9 cellular contexts compared by ENCODE assay signal in the genomic region with DNA sequence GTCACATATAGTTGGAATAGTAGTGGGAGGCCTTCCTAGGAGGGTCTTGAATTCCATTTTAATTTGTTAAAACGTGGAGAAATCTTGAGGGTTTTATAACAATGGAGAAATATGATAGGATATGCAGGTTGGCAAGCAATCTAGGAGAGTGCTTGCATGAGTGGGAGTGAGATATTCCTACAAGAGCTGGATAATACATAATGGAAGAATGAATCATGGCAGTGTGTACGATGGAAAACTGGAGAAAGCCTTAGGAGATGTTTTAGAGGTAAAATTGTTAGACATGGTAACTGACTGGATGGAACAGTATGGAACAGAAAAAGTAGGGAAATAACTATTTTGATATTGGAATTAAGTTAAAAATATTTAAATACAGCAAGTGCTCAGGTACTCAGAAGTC.
"Had no signal": no experiment of that assay in that cellular context is flagged by ENCODE, and none has a peak within 500 bp of the region (broad histone marks: within the 10 kb centered on the region; RNA-seq: fewer than 3 reads in every experiment).

No MANE protein-coding gene starts in this region.

- H3K36me3 ChIP-seq: HAP-1 had no signal

- H2AFZ ChIP-seq: GM23248 had no signal

- H3K4me3 ChIP-seq: GM23248, HAP-1, K562 had no signal

- ATAC-seq: HCT116, HepG2, K562 had no signal

- H3K27ac Mint-ChIP-seq: HFFc6 had no signal

- H3K9me3 ChIP-seq: HAP-1 had no signal

- H3K4me1 ChIP-seq: HAP-1 had no signal

- DNase-seq: GM23248, GOT3, H7, HFFc6 had no signal

- H3K9ac ChIP-seq: GM23248 had no signal

- H3K4me3 Mint-ChIP-seq: HFFc6 had no signal

- H3K9me3 Mint-ChIP-seq: HFFc6 had no signal

- FAIRE-seq: HepG2, K562 had no signal

- H3K27ac ChIP-seq: GM23248, HL-60 had no signal
